ENCODE assay signal across 9 cellular contexts in the genomic region with DNA sequence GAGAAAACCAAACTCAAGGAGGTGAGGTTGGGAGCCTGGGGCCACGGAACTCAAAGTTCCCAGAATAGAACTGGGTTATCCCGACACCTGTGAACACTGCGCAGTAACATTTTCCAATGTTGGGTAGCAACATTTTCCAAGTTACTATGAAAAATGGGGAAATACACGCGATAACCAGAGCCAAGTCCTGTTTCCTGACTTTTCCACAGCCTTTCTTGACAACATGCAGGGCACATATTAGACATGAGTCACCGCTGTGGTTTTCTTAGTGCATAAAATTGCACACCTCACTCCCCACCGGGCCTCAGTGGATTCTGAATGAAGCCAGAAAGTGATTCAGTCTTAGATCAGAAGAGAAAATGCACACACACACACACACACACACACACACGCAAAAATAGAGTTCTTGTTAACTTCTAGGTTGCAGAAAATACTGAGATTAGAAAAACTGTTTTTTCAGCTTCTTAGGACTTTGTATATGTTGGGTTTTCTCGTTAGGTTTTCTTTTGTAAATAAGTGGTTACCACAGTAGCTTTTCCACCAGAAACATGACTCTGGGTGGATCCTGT.
A peak's percentile ranks its signal among the peaks of the same experiment; 100 is the strongest.
DNase-seq lines count a peak whose midpoint lies in the region; ATAC-seq and TF ChIP-seq lines count a peak whose summit lies in the region.
"Had no signal": no experiment of that assay in that cellular context is flagged by ENCODE, and none has a peak within 500 bp of the region (broad histone marks: within the 10 kb centered on the region; RNA-seq: fewer than 3 reads in every experiment).

No MANE protein-coding gene starts in this region.

- intact Hi-C loops in activated CD4-positive, alpha-beta memory T cell treated with anti-CD3 and anti-CD28 coated beads for 36 hours (cut with micrococcal nuclease) = loop anchor here (1.0 to 2.0 kb wide), 4 partner anchors 14 to 71 kb away; partner anchors contain the start of gene CAMK1D
- intact Hi-C loops in CD14-positive monocyte (cut with micrococcal nuclease) = no loop called here

- H3K4me3 ChIP-seq in epithelial cell of esophagus (ENCODE audit: low read length) = no peak overlapping the region
- H3K4me3 ChIP-seq: right lobe of liver had no signal

- no peak for ATAC-seq in HG02870 (IDR thresholded peaks at IDR 0.05; ENCODE audit: unreplicated experiment)

- H3K4me1 Mint-ChIP-seq in activated CD4-positive, alpha-beta memory T cell treated with anti-CD3 and anti-CD28 coated beads for 36 hours (ENCODE audit: low read depth) = peaks cover 34% of the 10 kb centered on the region
- H3K4me1 Mint-ChIP-seq in CD14-positive monocyte = peaks cover 11% of the 10 kb centered on the region

- H3K27ac Mint-ChIP-seq in activated CD4-positive, alpha-beta memory T cell treated with anti-CD3 and anti-CD28 coated beads for 36 hours = peak overlapping the region; percentile 67
- H3K27ac Mint-ChIP-seq in CD14-positive monocyte = no peak overlapping the region

- CTCF ChIA-PET in activated CD4-positive, alpha-beta memory T cell treated with anti-CD3 and anti-CD28 coated beads for 36 hours (lab: Charles Lee) = interaction anchor here (0.6 to 1.9 kb wide), 5 partner anchors 14 to 292 kb away, joined by 3 to 5 read pairs (median 4); no protein-coding TSS in a partner anchor

- POLR2A ChIA-PET in activated CD4-positive, alpha-beta memory T cell treated with anti-CD3 and anti-CD28 coated beads for 36 hours (lab: Charles Lee) = interaction anchor here (0.5 to 2.1 kb wide), 7 partner anchors 15 to 285 kb away, joined by 3 to 9 read pairs (median 5); no protein-coding TSS in a partner anchor

- H3K4me3 Mint-ChIP-seq in activated CD4-positive, alpha-beta memory T cell treated with anti-CD3 and anti-CD28 coated beads for 36 hours = peak overlapping the region; percentile 20
- no peak overlapping the region for H3K4me3 Mint-ChIP-seq in CD14-positive monocyte

- H3K9me3 Mint-ChIP-seq in activated CD4-positive, alpha-beta memory T cell treated with anti-CD3 and anti-CD28 coated beads for 36 hours = no peaks in the 10 kb centered on the region
- H3K9me3 Mint-ChIP-seq in CD14-positive monocyte = peaks cover 0 to 3% (median 0%) of the 10 kb centered on the region in 7 donors

- peaks cover 3% of the 10 kb centered on the region for H3K36me3 Mint-ChIP-seq in activated CD4-positive, alpha-beta memory T cell treated with anti-CD3 and anti-CD28 coated beads for 36 hours
- H3K36me3 Mint-ChIP-seq in CD14-positive monocyte = no peaks in the 10 kb centered on the region

- TF ChIP-seq CTCF in epithelial cell of esophagus (IDR thresholded peaks at IDR 0.05; ENCODE audit: insufficient read depth, low read depth, low read length, missing control alignments) (no peak), CD14-positive monocyte (IDR thresholded peaks at IDR 0.05) (no peak)

- H3K27me3 Mint-ChIP-seq in activated CD4-positive, alpha-beta memory T cell treated with anti-CD3 and anti-CD28 coated beads for 36 hours = no peaks in the 10 kb centered on the region
- H3K27me3 Mint-ChIP-seq in CD14-positive monocyte (ENCODE audit: low read depth in 3 of 3) = peaks cover 2 to 6% (median 4%) of the 10 kb centered on the region in 3 donors

- peak; percentile 90 for DNase-seq in HCEC 1CT
- DNase-seq in activated CD4-positive, alpha-beta memory T cell treated with anti-CD3 and anti-CD28 coated beads for 36 hours = peak; percentile 89
- peak; percentile 93 for DNase-seq in epithelial cell of esophagus (ENCODE audit: low read depth)
- DNase-seq in stimulated activated CD4-positive, alpha-beta T cell treated with anti-CD3 and anti-CD28 coated beads, Interleukin-15, amount 100 ng/mL, for 48 hours (ENCODE audit: low read depth in 2 of 2) = peak; percentile 71 to 72
- no peak for DNase-seq in CD14-positive monocyte (ENCODE audit: low spot score)
- DNase-seq in NCI-H526 treated with DMSO at 0.1 percent for 48 hours (lab: John Stamatoyannopoulos, UW) = no peak
- no peak for DNase-seq in Ammon's horn (ENCODE audit: low spot score)

Comparison
In these comparisons a context has a peak if more than half of its experiments do, and no peak if none do; other contexts are left out.
1. DNase-seq: peak in HCEC 1CT (single experiment), activated CD4-positive, alpha-beta memory T cell treated with anti-CD3 and anti-CD28 coated beads for 36 hours (single experiment), epithelial cell of esophagus (single experiment) and stimulated activated CD4-positive, alpha-beta T cell treated with anti-CD3 and anti-CD28 coated beads, Interleukin-15, amount 100 ng/mL, for 48 hours (2 of 2); none in CD14-positive monocyte (single experiment), NCI-H526 treated with DMSO at 0.1 percent for 48 hours (single experiment) and Ammon's horn (single experiment).